In genomic region chr15:70479785-70480184, GRCh38 we compare ENCODE assay signal across 13 cellular contexts.
DNase-seq lines count a peak whose midpoint lies in the region; ATAC-seq and TF ChIP-seq lines count a peak whose summit lies in the region.
"Had no signal": no experiment of that assay in that cellular context is flagged by ENCODE, and none has a peak within 500 bp of the region (broad histone marks: within the 10 kb centered on the region; RNA-seq: fewer than 3 reads in every experiment).

No MANE protein-coding gene starts in this region.

- no peaks in the 10 kb centered on the region for H3K27me3 ChIP-seq in naive thymus-derived CD4-positive, alpha-beta T cell (ENCODE audit: control insufficient read depth in 2 of 2, insufficient read depth in 2 of 2, low read length in 2 of 2)
- H3K27me3 ChIP-seq in BE2C, result no peaks in the 10 kb centered on the region

- H3K36me3 Mint-ChIP-seq in naive thymus-derived CD4-positive, alpha-beta T cell, result peaks cover 0 to 23% (median 0%) of the 10 kb centered on the region in 5 donors

- POLR2A ChIA-PET in naive thymus-derived CD4-positive, alpha-beta T cell (lab: Charles Lee), result no interaction called here

- H3K4me3 ChIP-seq in naive thymus-derived CD4-positive, alpha-beta T cell (ENCODE audit: low read length), result no peak overlapping the region
- H3K4me3 ChIP-seq in BE2C (ENCODE audit: low read depth, low read length), result no peak overlapping the region

- CTCF ChIA-PET in naive thymus-derived CD4-positive, alpha-beta T cell (lab: Charles Lee), result interaction anchor here (0.6 to 1.1 kb wide), 2 partner anchors 8 to 73 kb away, joined by 3 to 5 read pairs; no protein-coding TSS in a partner anchor

- no peaks in the 10 kb centered on the region for H3K36me3 ChIP-seq in naive thymus-derived CD4-positive, alpha-beta T cell (ENCODE audit: control insufficient read depth in 2 of 3, insufficient read depth in 3 of 3, low read length in 3 of 3)
- no peaks in the 10 kb centered on the region for H3K36me3 ChIP-seq in BE2C

- H3K9me3 Mint-ChIP-seq in naive thymus-derived CD4-positive, alpha-beta T cell, result peaks cover 0 to 4% (median 0%) of the 10 kb centered on the region in 11 donors
- H3K9me3 Mint-ChIP-seq: endodermal cell had no signal

- H3K4me3 Mint-ChIP-seq in naive thymus-derived CD4-positive, alpha-beta T cell, result peak overlapping the region in 6 of 10 donors; percentile 8 to 73 (median 38)
- H3K4me3 Mint-ChIP-seq: endodermal cell had no signal

- peaks cover 33 to 34% of the 10 kb centered on the region in 2 donors for H3K4me1 ChIP-seq in naive thymus-derived CD4-positive, alpha-beta T cell (ENCODE audit: control insufficient read depth in 2 of 2, insufficient read depth in 2 of 2, low read length in 2 of 2)
- no peaks in the 10 kb centered on the region for H3K4me1 ChIP-seq in BE2C

- H3K9me3 ChIP-seq in naive thymus-derived CD4-positive, alpha-beta T cell (ENCODE audit: control insufficient read depth in 2 of 3, low read length in 3 of 3), result no peaks in the 10 kb centered on the region
- H3K9me3 ChIP-seq in BE2C, result no peaks in the 10 kb centered on the region

- ATAC-seq in GM18907 (IDR thresholded peaks at IDR 0.05; ENCODE audit: unreplicated experiment) (peak; percentile 45), GM18867 (IDR thresholded peaks at IDR 0.05; ENCODE audit: unreplicated experiment) (no peak), GM18520 (IDR thresholded peaks at IDR 0.05; ENCODE audit: unreplicated experiment) (no peak)
- ATAC-seq in naive thymus-derived CD4-positive, alpha-beta T cell, result peak; percentile 26

- H3K27ac Mint-ChIP-seq in naive thymus-derived CD4-positive, alpha-beta T cell, result peak overlapping the region in 1 of 9 donors; percentile 71
- H3K27ac Mint-ChIP-seq: endodermal cell had no signal

- DNase-seq in NOMO-1 (lab: John Stamatoyannopoulos, UW; ENCODE audit: unreplicated experiment in 2 of 2) (peak; percentile 8 to 37), NOMO-1 treated with dmso at 0.1 percent for 144 hours (lab: John Stamatoyannopoulos, UW; ENCODE audit: unreplicated experiment) (no peak), NOMO-1 treated with DMSO at 0.1 percent for 48 hours (lab: John Stamatoyannopoulos, UW; ENCODE audit: unreplicated experiment) (peak; percentile 19), BE2C (no peak)
- DNase-seq in naive thymus-derived CD4-positive, alpha-beta T cell, result no peak
- DNase-seq: 8988T, endodermal cell, foreskin melanocyte, mesenchymal stem cell, NCI-H2107 had no signal

- peaks cover 32 to 74% (median 44%) of the 10 kb centered on the region in 7 donors for H3K4me1 Mint-ChIP-seq in naive thymus-derived CD4-positive, alpha-beta T cell

- intact Hi-C loops in naive thymus-derived CD4-positive, alpha-beta T cell (cut with micrococcal nuclease), result loop anchor here in 1 of 2 donors (1.0 kb wide), 3 partner anchors 9 to 1011 kb away; no protein-coding TSS in a partner anchor

- peaks cover 0 to 62% (median 15%) of the 10 kb centered on the region in 5 donors for H3K27me3 Mint-ChIP-seq in naive thymus-derived CD4-positive, alpha-beta T cell

- TF ChIP-seq CTCF in BE2C (IDR thresholded peaks at IDR 0.05; ENCODE audit: low read depth, low read length), result no peak

- no peak overlapping the region for H3K27ac ChIP-seq in naive thymus-derived CD4-positive, alpha-beta T cell (ENCODE audit: low read depth, low read length)

Comparison
In these comparisons a context has a peak if more than half of its experiments do, and no peak if none do; other contexts are left out.
1. DNase-seq: peak in NOMO-1 (2 of 2) and NOMO-1 treated with DMSO at 0.1 percent for 48 hours (single experiment); none in NOMO-1 treated with dmso at 0.1 percent for 144 hours (single experiment), naive thymus-derived CD4-positive, alpha-beta T cell (0 of 9) and BE2C (single experiment).
2. ATAC-seq: peak in GM18907 (single experiment) and naive thymus-derived CD4-positive, alpha-beta T cell (single experiment); none in GM18867 (single experiment) and GM18520 (single experiment).